In the genomic region with DNA sequence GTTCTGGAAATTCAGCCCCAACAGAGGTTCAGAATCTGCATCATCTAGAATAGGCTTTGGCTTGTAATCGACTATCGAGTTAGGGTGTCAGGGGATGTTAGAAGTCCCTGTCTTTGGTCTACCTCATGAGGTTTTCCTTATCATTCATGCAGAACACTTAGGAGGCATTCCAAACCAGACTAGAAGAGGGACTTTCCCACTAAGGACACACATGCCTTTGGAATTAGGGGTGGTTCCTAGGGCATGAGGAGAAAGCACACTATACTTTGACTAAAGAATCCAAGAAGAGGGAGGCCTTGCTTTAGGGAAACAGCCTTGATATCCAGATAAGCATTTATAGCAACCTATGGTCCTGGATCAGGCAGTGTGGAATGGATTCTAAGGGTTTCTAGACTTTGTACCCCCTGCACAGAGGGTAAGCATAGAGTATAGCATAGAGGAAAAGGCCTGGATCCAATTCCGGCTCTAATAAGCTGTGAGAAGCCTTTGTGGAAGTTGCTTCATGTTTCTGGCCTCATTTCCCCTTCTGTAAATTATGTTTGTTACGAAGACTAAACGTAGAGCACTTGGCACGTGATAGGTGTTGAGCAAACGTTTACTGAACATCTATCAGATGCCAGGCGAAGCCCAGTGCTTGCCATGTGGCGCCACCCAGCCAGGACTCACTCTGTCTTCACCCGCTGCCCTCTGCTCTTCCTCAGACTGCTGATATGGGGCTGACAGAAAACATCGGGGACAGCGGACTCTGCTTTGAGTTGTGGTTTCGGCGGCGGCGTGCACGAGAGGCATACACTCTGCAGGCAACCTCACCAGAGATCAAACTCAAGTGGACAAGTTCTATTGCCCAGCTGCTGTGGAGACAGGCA, we compare ENCODE assay signal across 13 cellular contexts. TPM values are rescaled to one million over a fixed set of nuclear protein-coding genes. Genes with fewer than 3 reads are reported as not detected.
A peak's percentile ranks its signal among the peaks of the same experiment; 100 is the strongest.
DNase-seq lines count a peak whose midpoint lies in the region; ATAC-seq and TF ChIP-seq lines count a peak whose summit lies in the region.
"Had no signal": no experiment of that assay in that cellular context is flagged by ENCODE, and none has a peak within 500 bp of the region (broad histone marks: within the 10 kb centered on the region; RNA-seq: fewer than 3 reads in every experiment).

No MANE protein-coding gene starts in this region.

- no peak for TF ChIP-seq EP300 in SK-N-SH (IDR thresholded peaks at IDR 0.05; ENCODE audit: borderline replicate concordance in 1 of 2, low read depth in 1 of 2, low read length in 1 of 2)

- 87% methylated on average over 14 of the region's 17 CpGs for WGBS in SK-N-SH (ENCODE audit: low lambda C conversion rate)

- H3K4me3 ChIP-seq in SK-N-SH (ENCODE audit: low read depth in 2 of 2, low read length in 1 of 2) = no peak overlapping the region
- H3K4me3 ChIP-seq: body of pancreas, GM23338, thoracic aorta had no signal

- peak overlapping the region; percentile 29 to 89 for H3K27ac ChIP-seq in SK-N-SH (ENCODE audit: low read depth in 2 of 2, low read length in 1 of 2)
- H3K27ac ChIP-seq: thoracic aorta, WERI-Rb-1 had no signal

- H3K4me3 Mint-ChIP-seq in osteocyte (ENCODE audit: unreplicated experiment) = no peak overlapping the region
- no peak overlapping the region for H3K4me3 Mint-ChIP-seq in natural killer cell treated with Interleukin-12 subunit alpha and Interleukin-12 subunit beta and Interleukin-15 and Interleukin-18, amount 100 ng/mL, for 72 hours
- H3K4me3 Mint-ChIP-seq: GM23338 had no signal

- DNase-seq in EH (ENCODE audit: low read depth) (peak; percentile 80), SK-N-SH (peak; percentile 15), glomerular visceral epithelial cell (ENCODE audit: extremely low spot score) (peak; percentile 91), osteocyte (ENCODE audit: extremely low spot score, unreplicated experiment) (no peak), T1000 (lab: John Stamatoyannopoulos, UW) (no peak)
- no peak for DNase-seq in natural killer cell treated with Interleukin-12 subunit alpha and Interleukin-12 subunit beta and Interleukin-15 and Interleukin-18, amount 100 ng/mL, for 72 hours (ENCODE audit: low spot score)
- DNase-seq: WERI-Rb-1 had no signal

- POLR2A ChIA-PET in SK-N-SH (lab: Yijun Ruan, JAX) = interaction anchor here (1.7 kb wide), 1 partner anchor 14 kb away, joined by 11 read pairs; no protein-coding TSS in a partner anchor

- no peak overlapping the region for H3K9ac ChIP-seq in SK-N-SH

- no peak for TF ChIP-seq RAD21 in SK-N-SH (IDR thresholded peaks at IDR 0.05; ENCODE audit: low read length)

- H3K4me2 ChIP-seq in SK-N-SH = no peak overlapping the region; the same call in 1 of the 2 replicates
- H3K4me2 ChIP-seq: GM23338 had no signal

- H3K79me2 ChIP-seq in SK-N-SH (ENCODE audit: insufficient read depth) = peaks cover 5% of the 10 kb centered on the region; the same call in 1 of the 2 replicates

- H3K9me2 ChIP-seq in SK-N-SH = no peaks in the 10 kb centered on the region

- H3K9me3 ChIP-seq in SK-N-SH = no peaks in the 10 kb centered on the region
- H3K9me3 ChIP-seq: body of pancreas, thoracic aorta had no signal

- no peak overlapping the region for H2AFZ ChIP-seq in SK-N-SH (ENCODE audit: low read depth)
- H2AFZ ChIP-seq: GM23338 had no signal

- peaks cover 50% of the 10 kb centered on the region for H3F3A ChIP-seq in SK-N-SH (replicated peaks; ENCODE audit: insufficient read depth)

- H3K9me3 Mint-ChIP-seq in osteocyte (ENCODE audit: unreplicated experiment) = no peaks in the 10 kb centered on the region
- no peaks in the 10 kb centered on the region for H3K9me3 Mint-ChIP-seq in natural killer cell treated with Interleukin-12 subunit alpha and Interleukin-12 subunit beta and Interleukin-15 and Interleukin-18, amount 100 ng/mL, for 72 hours

- peaks cover 14% of the 10 kb centered on the region for H3K4me1 Mint-ChIP-seq in osteocyte (ENCODE audit: unreplicated experiment)
- H3K4me1 Mint-ChIP-seq in natural killer cell treated with Interleukin-12 subunit alpha and Interleukin-12 subunit beta and Interleukin-15 and Interleukin-18, amount 100 ng/mL, for 72 hours (ENCODE audit: low read depth in 2 of 2) = peaks cover 17% of the 10 kb centered on the region in 2 donors

- H3K36me3 Mint-ChIP-seq in osteocyte (ENCODE audit: unreplicated experiment) = peaks cover 46% of the 10 kb centered on the region
- H3K36me3 Mint-ChIP-seq in natural killer cell treated with Interleukin-12 subunit alpha and Interleukin-12 subunit beta and Interleukin-15 and Interleukin-18, amount 100 ng/mL, for 72 hours = no peaks in the 10 kb centered on the region

- ATAC-seq in GM19324 (IDR thresholded peaks at IDR 0.05; ENCODE audit: low FRiP score, unreplicated experiment) (no peak), HG03378 (IDR thresholded peaks at IDR 0.05; ENCODE audit: unreplicated experiment) (no peak)
- ATAC-seq in natural killer cell treated with Interleukin-12 subunit alpha and Interleukin-12 subunit beta and Interleukin-15 and Interleukin-18, amount 100 ng/mL, for 72 hours = no peak
- ATAC-seq: body of pancreas, GM23338 had no signal

- CTCF ChIA-PET in SK-N-SH (lab: Yijun Ruan, JAX) = interaction anchor here (1.3 to 8.6 kb wide), 8 partner anchors 10 to 71 kb away, joined by 10 to 79 read pairs (median 64); a partner anchor contains a TSS

- H3K27me3 ChIP-seq in SK-N-SH (ENCODE audit: insufficient read depth) = no peaks in the 10 kb centered on the region
- H3K27me3 ChIP-seq: body of pancreas had no signal

- TF ChIP-seq CTCF in SK-N-SH (IDR thresholded peaks at IDR 0.05) (no peak), osteocyte (IDR thresholded peaks at IDR 0.05) (no peak)

- peak overlapping the region; percentile 90 for H3K27ac Mint-ChIP-seq in osteocyte (ENCODE audit: unreplicated experiment)
- peak overlapping the region in 1 of 2 donors; percentile 24 for H3K27ac Mint-ChIP-seq in natural killer cell treated with Interleukin-12 subunit alpha and Interleukin-12 subunit beta and Interleukin-15 and Interleukin-18, amount 100 ng/mL, for 72 hours
- H3K27ac Mint-ChIP-seq: GM23338 had no signal

- H4K20me1 ChIP-seq in SK-N-SH (ENCODE audit: insufficient read depth) = no peaks in the 10 kb centered on the region

- peaks cover 62 to 81% of the 10 kb centered on the region in 2 experiments for H3K36me3 ChIP-seq in SK-N-SH (replicated peaks in 1 of 2; ENCODE audit: control insufficient read depth in 1 of 2, insufficient read depth in 2 of 2, low read length in 1 of 2)

- H3K27me3 Mint-ChIP-seq in osteocyte (ENCODE audit: unreplicated experiment) = no peaks in the 10 kb centered on the region
- H3K27me3 Mint-ChIP-seq in natural killer cell treated with Interleukin-12 subunit alpha and Interleukin-12 subunit beta and Interleukin-15 and Interleukin-18, amount 100 ng/mL, for 72 hours = peaks cover 0 to 6% of the 10 kb centered on the region in 2 donors

- peaks cover 9 to 24% of the 10 kb centered on the region in 2 experiments; a peak in 3 of 4 replicates for H3K4me1 ChIP-seq in SK-N-SH (ENCODE audit: control insufficient read depth in 1 of 2, insufficient read depth in 2 of 2, low read depth in 1 of 2, low read length in 1 of 2)
- H3K4me1 ChIP-seq: body of pancreas had no signal

TF ChIP-seq in SK-N-SH, 30 proteins besides CTCF, POLR2A, EP300 and RAD21:
- TF ChIP-seq FOXJ3 (CRISPR knock-in tag; IDR thresholded peaks at IDR 0.05) (no peak), POLR2AphosphoS5 (IDR thresholded peaks at IDR 0.05; ENCODE audit: low read depth, low read length) (peak; percentile 16; the same call in 1 of the 2 replicates), TEAD4 (IDR thresholded peaks at IDR 0.05; ENCODE audit: borderline replicate concordance, insufficient read depth) (no peak)
- TF ChIP-seq, protein P1, sequence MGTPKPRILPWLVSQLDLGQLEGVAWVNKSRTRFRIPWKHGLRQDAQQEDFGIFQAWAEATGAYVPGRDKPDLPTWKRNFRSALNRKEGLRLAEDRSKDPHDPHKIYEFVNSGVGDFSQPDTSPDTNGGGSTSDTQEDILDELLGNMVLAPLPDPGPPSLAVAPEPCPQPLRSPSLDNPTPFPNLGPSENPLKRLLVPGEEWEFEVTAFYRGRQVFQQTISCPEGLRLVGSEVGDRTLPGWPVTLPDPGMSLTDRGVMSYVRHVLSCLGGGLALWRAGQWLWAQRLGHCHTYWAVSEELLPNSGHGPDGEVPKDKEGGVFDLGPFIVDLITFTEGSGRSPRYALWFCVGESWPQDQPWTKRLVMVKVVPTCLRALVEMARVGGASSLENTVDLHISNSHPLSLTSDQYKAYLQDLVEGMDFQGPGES (IDR thresholded peaks at IDR 0.05; ENCODE audit: low read depth, low read length) = no peak
TF ChIP-seq in SK-N-SH: peak in this region for 1.

RNA-seq across cellular contexts. Expression of a gene that starts 13.2 kb away (rescaled TPM):
- 22.1 and 24.1 TPM in 2 replicates for polyA plus RNA-seq in SK-N-SH (2012; rRNA removed)
- polyA plus RNA-seq in SK-N-SH (2012; cell fraction: cytosol; rRNA removed) = 10.7 and 24.0 TPM in 2 replicates
- 58.1 and 70.5 TPM in 2 replicates for polyA plus RNA-seq in SK-N-SH (2012; cell fraction: nucleus; rRNA removed)
- total RNA-seq in osteocyte = 20.5 and 25.2 TPM in 2 replicates
- 1 to 10 TPM; 4.5 to 9.5 TPM for total RNA-seq in natural killer cell treated with Interleukin-12 subunit alpha and Interleukin-12 subunit beta and Interleukin-15 and Interleukin-18, amount 100 ng/mL, for 72 hours

RNA-seq across cellular contexts. Expression of a gene that starts 15.1 kb away (rescaled TPM):
- 58.8 and 64.2 TPM in 2 replicates for polyA plus RNA-seq in SK-N-SH (2012; rRNA removed)
- 20.9 and 35.4 TPM in 2 replicates for polyA plus RNA-seq in SK-N-SH (2012; cell fraction: cytosol; rRNA removed)
- polyA plus RNA-seq in SK-N-SH (2012; cell fraction: nucleus; rRNA removed) = 201 and 236 TPM in 2 replicates
- 126 and 139 TPM in 2 replicates for total RNA-seq in osteocyte
- under 1 TPM; 0.36 to 0.75 TPM for total RNA-seq in natural killer cell treated with Interleukin-12 subunit alpha and Interleukin-12 subunit beta and Interleukin-15 and Interleukin-18, amount 100 ng/mL, for 72 hours

RNA-seq across cellular contexts. Expression of a gene that starts 15.6 kb away (rescaled TPM):
- polyA plus RNA-seq in SK-N-SH (2012; rRNA removed) = 0.82 and 0.94 TPM in 2 replicates
- polyA plus RNA-seq in SK-N-SH (2012; cell fraction: cytosol; rRNA removed) = 0.41 and 0.58 TPM in 2 replicates
- polyA plus RNA-seq in SK-N-SH (2012; cell fraction: nucleus; rRNA removed) = 2.0 TPM in 2 replicates
- 1.2 TPM in 2 replicates for total RNA-seq in osteocyte
- not detected for total RNA-seq in natural killer cell treated with Interleukin-12 subunit alpha and Interleukin-12 subunit beta and Interleukin-15 and Interleukin-18, amount 100 ng/mL, for 72 hours
- total RNA-seq: thoracic aorta had no signal

RNA-seq across cellular contexts. Expression of a gene that starts 27.6 kb away (rescaled TPM):
- polyA plus RNA-seq in SK-N-SH (2012; rRNA removed) = not detected in 2 replicates
- polyA plus RNA-seq in SK-N-SH (2012; cell fraction: cytosol; rRNA removed) = not detected in 2 replicates
- not detected in 2 replicates for polyA plus RNA-seq in SK-N-SH (2012; cell fraction: nucleus; rRNA removed)
- not detected in 2 replicates for total RNA-seq in osteocyte
- total RNA-seq in natural killer cell treated with Interleukin-12 subunit alpha and Interleukin-12 subunit beta and Interleukin-15 and Interleukin-18, amount 100 ng/mL, for 72 hours = not detected
- total RNA-seq: body of pancreas, GM23338, NCI-H460, thoracic aorta had no signal
- polyA plus RNA-seq: GM23338 had no signal

RNA-seq across cellular contexts. Expression of a gene that starts 43.1 kb away (rescaled TPM):
- not detected in 2 replicates for polyA plus RNA-seq in SK-N-SH (2012; rRNA removed)
- polyA plus RNA-seq in SK-N-SH (2012; cell fraction: cytosol; rRNA removed) = 0.03 TPM in 1 of 2 replicates, not detected in the other
- polyA plus RNA-seq in SK-N-SH (2012; cell fraction: nucleus; rRNA removed) = not detected in 2 replicates
- total RNA-seq in osteocyte = not detected in 2 replicates
- not detected for total RNA-seq in natural killer cell treated with Interleukin-12 subunit alpha and Interleukin-12 subunit beta and Interleukin-15 and Interleukin-18, amount 100 ng/mL, for 72 hours
- total RNA-seq: GM23338, NCI-H460 had no signal
- polyA plus RNA-seq: GM23338 had no signal

Comparison
In these comparisons a context has a peak if more than half of its experiments do, and no peak if none do; other contexts are left out.
1. DNase-seq: peak in EH (single experiment), SK-N-SH (single experiment) and glomerular visceral epithelial cell (single experiment); none in osteocyte (single experiment), T1000 (single experiment) and natural killer cell treated with Interleukin-12 subunit alpha and Interleukin-12 subunit beta and Interleukin-15 and Interleukin-18, amount 100 ng/mL, for 72 hours (single experiment).
2. RNA of a gene that starts 15.1 kb away (total RNA-seq): 126 to 139 TPM in osteocyte; 0.36 to 0.75 TPM in natural killer cell treated with Interleukin-12 subunit alpha and Interleukin-12 subunit beta and Interleukin-15 and Interleukin-18, amount 100 ng/mL, for 72 hours; every median in the first group is over 10 times any median in the second.